8 cellular contexts compared by ENCODE assay signal in the genomic region with DNA sequence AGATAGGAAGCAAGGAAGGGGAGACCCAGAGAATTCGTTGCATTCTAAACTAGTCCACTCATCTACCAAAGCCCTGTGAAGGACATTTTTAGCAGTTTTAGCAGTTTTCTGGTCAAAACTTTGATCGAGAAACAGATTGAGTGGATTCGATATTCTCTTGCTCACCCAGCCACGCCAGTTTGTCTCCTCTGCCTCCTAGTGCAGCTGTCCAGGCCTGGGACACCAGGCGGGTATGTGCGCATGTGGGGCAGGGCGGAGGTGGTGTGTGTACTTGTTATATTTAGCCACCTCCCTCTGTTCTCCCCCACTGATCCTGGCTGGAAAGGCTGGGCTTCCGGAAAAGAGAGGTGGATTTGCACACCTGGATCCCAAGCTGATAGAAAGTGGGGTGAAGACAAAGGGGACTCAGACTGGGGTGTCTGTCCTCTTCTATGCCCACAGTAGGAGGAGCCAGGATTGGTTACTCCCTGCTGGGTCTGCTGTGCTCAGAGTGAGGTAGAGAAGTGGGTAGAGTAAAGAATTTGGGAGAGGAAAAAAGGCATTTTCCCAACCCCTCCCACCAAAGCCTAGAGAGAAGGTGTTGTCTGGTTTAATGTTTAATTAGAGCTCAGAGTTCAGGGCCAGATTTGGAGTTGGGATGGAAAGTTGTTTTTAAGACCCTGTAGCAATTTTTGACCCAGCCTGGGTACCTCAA. TPM values are rescaled to one million over a fixed set of nuclear protein-coding genes. Genes with fewer than 3 reads are reported as not detected.
A peak's percentile ranks its signal among the peaks of the same experiment; 100 is the strongest.
DNase-seq lines count a peak whose midpoint lies in the region; ATAC-seq and TF ChIP-seq lines count a peak whose summit lies in the region.

No MANE protein-coding gene starts in this region.

- peak; percentile 33 for DNase-seq in GM03348 (ENCODE audit: low spot score)
- DNase-seq in activated naive CD8-positive, alpha-beta T cell treated with anti-CD3 and anti-CD28 coated beads, Interleukin-2, amount 50 U/mL, for 24 hours, result no peak
- no peak for DNase-seq in glutamatergic neuron
- DNase-seq in skeletal muscle cell (ENCODE audit: low read depth), result no peak
- DNase-seq in activated CD8-positive, alpha-beta memory T cell treated with anti-CD3 and anti-CD28 coated beads for 24 hours, result no peak

- peaks cover 34% of the 10 kb centered on the region for H3K36me3 Mint-ChIP-seq in activated naive CD8-positive, alpha-beta T cell treated with anti-CD3 and anti-CD28 coated beads, Interleukin-2, amount 50 U/mL, for 24 hours (ENCODE audit: low read depth)
- no peaks in the 10 kb centered on the region for H3K36me3 Mint-ChIP-seq in glutamatergic neuron (ENCODE audit: unreplicated experiment)

- peak overlapping the region; percentile 93 for H3K4me3 Mint-ChIP-seq in activated naive CD8-positive, alpha-beta T cell treated with anti-CD3 and anti-CD28 coated beads, Interleukin-2, amount 50 U/mL, for 24 hours
- peak overlapping the region; percentile 10 for H3K4me3 Mint-ChIP-seq in glutamatergic neuron (ENCODE audit: unreplicated experiment)

- H3K4me1 Mint-ChIP-seq in activated naive CD8-positive, alpha-beta T cell treated with anti-CD3 and anti-CD28 coated beads, Interleukin-2, amount 50 U/mL, for 24 hours, result peaks cover 61% of the 10 kb centered on the region
- H3K4me1 Mint-ChIP-seq in glutamatergic neuron (ENCODE audit: low read depth, unreplicated experiment), result peaks cover 31% of the 10 kb centered on the region

- H3K4me3 ChIP-seq in skeletal muscle cell (ENCODE audit: low read depth, low read length), result peak overlapping the region; percentile 100

- H3K9me3 Mint-ChIP-seq in activated naive CD8-positive, alpha-beta T cell treated with anti-CD3 and anti-CD28 coated beads, Interleukin-2, amount 50 U/mL, for 24 hours, result no peaks in the 10 kb centered on the region
- peaks cover 3% of the 10 kb centered on the region for H3K9me3 Mint-ChIP-seq in glutamatergic neuron (ENCODE audit: unreplicated experiment)

- no peak for ATAC-seq in activated naive CD8-positive, alpha-beta T cell treated with anti-CD3 and anti-CD28 coated beads, Interleukin-2, amount 50 U/mL, for 24 hours
- no peak for ATAC-seq in HG03520 (IDR thresholded peaks at IDR 0.05; ENCODE audit: unreplicated experiment)
- no peak for ATAC-seq in GM21786 (IDR thresholded peaks at IDR 0.05; ENCODE audit: unreplicated experiment)
- no peak for ATAC-seq in HG03432 (IDR thresholded peaks at IDR 0.05; ENCODE audit: unreplicated experiment)

- no peak overlapping the region for H3K27ac Mint-ChIP-seq in activated naive CD8-positive, alpha-beta T cell treated with anti-CD3 and anti-CD28 coated beads, Interleukin-2, amount 50 U/mL, for 24 hours
- no peak overlapping the region for H3K27ac Mint-ChIP-seq in glutamatergic neuron (ENCODE audit: unreplicated experiment)

- no peak for TF ChIP-seq CTCF in glutamatergic neuron (IDR thresholded peaks at IDR 0.05; ENCODE audit: partially characterized antibody, unreplicated experiment)

- H3K27me3 Mint-ChIP-seq in activated naive CD8-positive, alpha-beta T cell treated with anti-CD3 and anti-CD28 coated beads, Interleukin-2, amount 50 U/mL, for 24 hours, result peaks cover 16% of the 10 kb centered on the region
- peaks cover 9% of the 10 kb centered on the region for H3K27me3 Mint-ChIP-seq in glutamatergic neuron (ENCODE audit: unreplicated experiment)

RNA-seq across cellular contexts. Expression of a gene that starts 3.8 kb away (rescaled TPM):
- 47.7 TPM for total RNA-seq in glutamatergic neuron (ENCODE audit: unreplicated experiment)

RNA-seq across cellular contexts. Expression of a gene that starts 35.1 kb away (rescaled TPM):
- total RNA-seq in glutamatergic neuron (ENCODE audit: unreplicated experiment), result 4.0 TPM

RNA-seq across cellular contexts. Expression of a gene that starts 36.1 kb away (rescaled TPM):
- 114 TPM for total RNA-seq in glutamatergic neuron (ENCODE audit: unreplicated experiment)

RNA-seq across cellular contexts. Expression of a gene that starts 57.4 kb away (rescaled TPM):
- total RNA-seq in glutamatergic neuron (ENCODE audit: unreplicated experiment), result not detected
